Comparison of ENCODE assay signal across 16 cellular contexts in the genomic region with DNA sequence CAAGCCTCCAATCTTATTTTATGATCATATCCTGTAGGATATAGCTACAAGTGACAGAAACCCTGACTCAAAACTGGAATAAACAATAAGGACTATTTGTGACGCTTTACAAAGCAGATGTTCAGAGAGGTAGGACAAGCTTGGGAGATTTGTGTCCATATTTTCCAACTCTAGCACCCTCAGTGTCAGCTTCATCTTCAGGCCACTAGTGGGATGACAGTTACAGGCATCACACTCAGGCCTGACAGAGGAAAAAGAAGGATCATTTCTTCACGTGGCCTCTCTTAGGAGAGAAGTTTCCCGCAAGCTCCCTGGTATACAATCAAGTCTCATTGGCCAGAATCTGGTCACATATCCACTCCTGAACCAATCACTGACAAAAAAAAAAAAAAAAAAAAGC.
DNase-seq lines count a peak whose midpoint lies in the region; TF ChIP-seq lines count a peak whose summit lies in the region.
"Had no signal": no experiment of that assay in that cellular context is flagged by ENCODE, and none has a peak within 500 bp of the region (broad histone marks: within the 10 kb centered on the region; RNA-seq: fewer than 3 reads in every experiment).

No MANE protein-coding gene starts in this region.

- no peak overlapping the region for H3K9ac ChIP-seq in mesenchymal stem cell (ENCODE audit: low read length)
- H3K9ac ChIP-seq: BLaER1 treated with 17β-estradiol and CSF1 and Interleukin-3, amounts not matched to agents 10 nM and 100 nM had no signal

- no peak overlapping the region for H3K23ac ChIP-seq in mesenchymal stem cell (ENCODE audit: low read length in 2 of 2)

- H2BK5ac ChIP-seq in mesenchymal stem cell (ENCODE audit: low read depth, low read length, poor library complexity, severe bottlenecking) = no peak overlapping the region

- no peaks in the 10 kb centered on the region for H3K36me3 ChIP-seq in mesenchymal stem cell (ENCODE audit: control insufficient read depth in 1 of 2, insufficient read depth in 2 of 2, low read depth in 1 of 2, low read length in 2 of 2)
- H3K36me3 ChIP-seq in tibial artery = no peaks in the 10 kb centered on the region
- no peaks in the 10 kb centered on the region for H3K36me3 ChIP-seq in effector memory CD4-positive, alpha-beta T cell (ENCODE audit: control insufficient read depth, insufficient read depth, low read length)
- H3K36me3 ChIP-seq: BLaER1 treated with 17β-estradiol and CSF1 and Interleukin-3, amounts not matched to agents 10 nM and 100 nM had no signal

- no peak overlapping the region for H3K14ac ChIP-seq in mesenchymal stem cell (ENCODE audit: low read length in 2 of 2)

- no peak overlapping the region for H2AK5ac ChIP-seq in mesenchymal stem cell (ENCODE audit: low read length, severe bottlenecking)

- H3K27me3 ChIP-seq in mesenchymal stem cell (ENCODE audit: control insufficient read depth in 1 of 2, insufficient read depth in 1 of 2, low read length in 2 of 2) (no peaks in the 10 kb centered on the region), tibial artery (no peaks in the 10 kb centered on the region)
- no peaks in the 10 kb centered on the region for H3K27me3 ChIP-seq in effector memory CD4-positive, alpha-beta T cell (replicated peaks; ENCODE audit: control insufficient read depth, insufficient read depth, low read length, poor library complexity, severe bottlenecking)
- H3K27me3 ChIP-seq: BLaER1 treated with 17β-estradiol and CSF1 and Interleukin-3, amounts not matched to agents 10 nM and 100 nM had no signal

- CTCF ChIA-PET in GM10248 (lab: Yijun Ruan, JAX) = interaction anchor here (1.4 kb wide), 1 partner anchor 8 kb away, joined by 5 read pairs; no protein-coding TSS in a partner anchor

- no peak overlapping the region for H3K27ac Mint-ChIP-seq in HFFc6
- H3K27ac Mint-ChIP-seq: CD4-positive, CD25-positive, alpha-beta regulatory T cell; GM23338; IgD-negative memory B cell had no signal

- no peak for DNase-seq in HFFc6
- DNase-seq in mesenchymal stem cell = no peak
- DNase-seq in tibial artery = no peak
- DNase-seq in GM10248 (ENCODE audit: extremely low spot score) = no peak
- no peak for DNase-seq in effector memory CD4-positive, alpha-beta T cell
- no peak for DNase-seq in NCI-H526 treated with DMSO at 0.1 percent for 48 hours (lab: John Stamatoyannopoulos, UW)
- DNase-seq: ACHN; Calu3; CD4-positive, CD25-positive, alpha-beta regulatory T cell; DMS 273 treated with DMSO at 0.1 percent for 48 hours; H7 had no signal

- intact Hi-C loops in tibial artery (cut with DNase I; ENCODE audit: low total_unique reads) = loop anchor here (10.0 kb wide), 2 partner anchors 64 to 66 kb away; no protein-coding TSS in a partner anchor

- H3K36me3 Mint-ChIP-seq in HFFc6 (ENCODE audit: low read depth) = no peaks in the 10 kb centered on the region
- H3K36me3 Mint-ChIP-seq: CD4-positive, CD25-positive, alpha-beta regulatory T cell had no signal

- H2BK15ac ChIP-seq in mesenchymal stem cell (ENCODE audit: low read depth, poor library complexity, severe bottlenecking) = peak overlapping the region; percentile 26

- no peak overlapping the region for H3K4me2 ChIP-seq in mesenchymal stem cell (ENCODE audit: low read length, poor library complexity, severe bottlenecking)
- H3K4me2 ChIP-seq: GM23338 had no signal

- no peak overlapping the region for H3K4me3 ChIP-seq in mesenchymal stem cell (ENCODE audit: insufficient read depth in 1 of 2, low read depth in 1 of 2, low read length in 2 of 2)
- no peak overlapping the region for H3K4me3 ChIP-seq in tibial artery
- no peak overlapping the region for H3K4me3 ChIP-seq in effector memory CD4-positive, alpha-beta T cell (ENCODE audit: insufficient read depth, low read depth, low read length, poor library complexity, severe bottlenecking)
- H3K4me3 ChIP-seq: BLaER1 treated with 17β-estradiol and CSF1 and Interleukin-3, amounts not matched to agents 10 nM and 100 nM; GM12878; GM23338 had no signal

- H3K9me3 ChIP-seq in mesenchymal stem cell (ENCODE audit: control insufficient read depth, low read length) (no peaks in the 10 kb centered on the region), tibial artery (no peaks in the 10 kb centered on the region)
- no peaks in the 10 kb centered on the region for H3K9me3 ChIP-seq in effector memory CD4-positive, alpha-beta T cell (ENCODE audit: control insufficient read depth, low read length)

- H2AFZ ChIP-seq in mesenchymal stem cell (ENCODE audit: low read depth, low read length) = no peak overlapping the region
- H2AFZ ChIP-seq: GM23338 had no signal

- H3K4me1 Mint-ChIP-seq in HFFc6 (ENCODE audit: low read depth) = peaks cover 26% of the 10 kb centered on the region
- H3K4me1 Mint-ChIP-seq: CD4-positive, CD25-positive, alpha-beta regulatory T cell; GM23338; IgD-negative memory B cell had no signal

- no peak overlapping the region for H2BK12ac ChIP-seq in mesenchymal stem cell (ENCODE audit: low read length in 2 of 2)

- no peak overlapping the region for H4K91ac ChIP-seq in mesenchymal stem cell (ENCODE audit: low read length)

- H3K4me3 Mint-ChIP-seq in HFFc6 = no peak overlapping the region
- H3K4me3 Mint-ChIP-seq: CD4-positive, CD25-positive, alpha-beta regulatory T cell; GM23338; IgD-negative memory B cell had no signal

- peaks cover 4% of the 10 kb centered on the region for H3K4me1 ChIP-seq in mesenchymal stem cell (ENCODE audit: control insufficient read depth, insufficient read depth, low read depth, low read length)
- peaks cover 0 to 51% (median 29%) of the 10 kb centered on the region in 4 donors for H3K4me1 ChIP-seq in tibial artery
- H3K4me1 ChIP-seq in effector memory CD4-positive, alpha-beta T cell (ENCODE audit: control insufficient read depth, insufficient read depth, low read length, poor library complexity, severe bottlenecking) = no peaks in the 10 kb centered on the region

- H3K27me3 Mint-ChIP-seq in HFFc6 (ENCODE audit: insufficient read depth) = no peaks in the 10 kb centered on the region

- peak overlapping the region; percentile 96 for H3K27ac ChIP-seq in VCaP
- no peak overlapping the region for H3K27ac ChIP-seq in mesenchymal stem cell (ENCODE audit: low read length, poor library complexity, severe bottlenecking)
- peak overlapping the region; percentile 3 to 72 for H3K27ac ChIP-seq in tibial artery
- H3K27ac ChIP-seq in effector memory CD4-positive, alpha-beta T cell (ENCODE audit: insufficient read depth, low read length, poor library complexity, severe bottlenecking) = no peak overlapping the region
- H3K27ac ChIP-seq: BLaER1 treated with 17β-estradiol and CSF1 and Interleukin-3, amounts not matched to agents 10 nM and 100 nM had no signal

- TF ChIP-seq CTCF in HFFc6 (IDR thresholded peaks at IDR 0.05) (peak; percentile 10; the same call in 1 of the 2 replicates), VCaP (conservative IDR thresholded peaks at IDR 0.05) (no peak), tibial artery (IDR thresholded peaks at IDR 0.05) (no peak), GM10248 (IDR thresholded peaks at IDR 0.05; ENCODE audit: control extremely low read depth, extremely low read depth, low read depth, missing control alignments) (no peak)

- no peak overlapping the region for H3K18ac ChIP-seq in mesenchymal stem cell (ENCODE audit: low read depth in 1 of 2, low read length in 2 of 2)

- no peak overlapping the region for H2BK120ac ChIP-seq in mesenchymal stem cell (ENCODE audit: low read depth, low read length)

- no peaks in the 10 kb centered on the region for H3K79me1 ChIP-seq in mesenchymal stem cell (replicated peaks; ENCODE audit: low read length, poor library complexity, severe bottlenecking)

- WGBS in mesenchymal stem cell = 88% methylated on average over 1 of the region's 3 CpGs

- POLR2A ChIA-PET in GM10248 (lab: Yijun Ruan, JAX) = no interaction called here

- H3K4ac ChIP-seq in mesenchymal stem cell (ENCODE audit: low read depth in 1 of 2, low read length in 2 of 2) = no peak overlapping the region

- no peak overlapping the region for H4K8ac ChIP-seq in mesenchymal stem cell (ENCODE audit: low read length)

- no peaks in the 10 kb centered on the region; the same call in 1 of the 2 replicates for H3K9me3 Mint-ChIP-seq in HFFc6

Comparison
In these comparisons a context has a peak if more than half of its experiments do, and no peak if none do; other contexts are left out.
1. H3K27ac ChIP-seq: peak in VCaP (single experiment) and tibial artery (2 of 2); none in mesenchymal stem cell (single experiment) and effector memory CD4-positive, alpha-beta T cell (single experiment).